ENCODE assay signal across 1 cellular context in genomic region chr16:79164378-79164720, GRCh38.
TF ChIP-seq lines count a peak whose summit lies in the region.

No MANE protein-coding gene starts in this region.

TF ChIP-seq in GM23338, 12 proteins besides CTCF, POLR2A, EP300 and RAD21 (continued from another document):
- TF ChIP-seq POLR2AphosphoS5 (IDR thresholded peaks at IDR 0.05; ENCODE audit: low read depth) (no peak), NANOG (IDR thresholded peaks at IDR 0.05; ENCODE audit: borderline replicate concordance) (no peak), REST (IDR thresholded peaks at IDR 0.05; ENCODE audit: unreplicated experiment) (no peak), ETS1 (IDR thresholded peaks at IDR 0.05) (no peak), STAT1 (IDR thresholded peaks at IDR 0.05; ENCODE audit: unreplicated experiment) (no peak), ZNF114 (CRISPR knock-in tag; IDR thresholded peaks at IDR 0.05) (no peak)
